22 cellular contexts compared by ENCODE assay signal in genomic region chr1:160186734-160187133, GRCh38. TPM values are rescaled to one million over a fixed set of nuclear protein-coding genes. Genes with fewer than 3 reads are reported as not detected.
DNase-seq lines count a peak whose midpoint lies in the region; ATAC-seq, FAIRE-seq and TF ChIP-seq lines count a peak whose summit lies in the region.
"Had no signal": no experiment of that assay in that cellular context is flagged by ENCODE, and none has a peak within 500 bp of the region (broad histone marks: within the 10 kb centered on the region; RNA-seq: fewer than 3 reads in every experiment).

No MANE protein-coding gene starts in this region.

- no peaks in the 10 kb centered on the region for H3K79me2 ChIP-seq in HepG2 (ENCODE audit: insufficient read depth, low read length)

- no peak overlapping the region for H2AFZ ChIP-seq in HepG2 (ENCODE audit: low read length)
- H2AFZ ChIP-seq: GM23338 had no signal

- no peaks in the 10 kb centered on the region for H3K9me3 ChIP-seq in HepG2 (ENCODE audit: low read length)
- no peaks in the 10 kb centered on the region for H3K9me3 ChIP-seq in right lobe of liver
- H3K9me3 ChIP-seq in WERI-Rb-1 (ENCODE audit: severe bottlenecking) = no peaks in the 10 kb centered on the region
- no peaks in the 10 kb centered on the region for H3K9me3 ChIP-seq in skeletal muscle tissue (ENCODE audit: control insufficient read depth in 3 of 3, low read length in 3 of 3)
- H3K9me3 ChIP-seq in transverse colon = no peaks in the 10 kb centered on the region
- H3K9me3 ChIP-seq: A549, Caco-2 had no signal

- no peak overlapping the region for H3K27ac ChIP-seq in HepG2 (ENCODE audit: extremely low read length, insufficient read depth, low read length)
- no peak overlapping the region for H3K27ac ChIP-seq in right lobe of liver
- H3K27ac ChIP-seq in WERI-Rb-1 = peak overlapping the region; percentile 29; the same call in 1 of the 2 replicates
- H3K27ac ChIP-seq in skeletal muscle tissue (ENCODE audit: low read depth, low read length) = peak overlapping the region; percentile 96
- no peak overlapping the region for H3K27ac ChIP-seq in transverse colon
- H3K27ac ChIP-seq: 22Rv1, A549, C4-2B had no signal

- 84% methylated on average over 2 of the region's 2 CpGs for whole genome bisulfite sequencing in HepG2 (ENCODE audit: low lambda C conversion rate)
- WGBS in right lobe of liver (ENCODE audit: insufficient coverage, low coverage, low lambda C conversion rate, missing lambda C conversion rate) = 65% methylated on average over 2 of the region's 2 CpGs
- WGBS in transverse colon (ENCODE audit: low coverage in 1 of 2), 2 donors = 63% methylated on average over 2 of the region's 2 CpGs; no CpG with 5 or more reads in 1 of the 2 donors

- no peak overlapping the region for H3K9ac ChIP-seq in HepG2 (ENCODE audit: insufficient read depth, low read depth, low read length)
- H3K9ac ChIP-seq in skeletal muscle tissue (ENCODE audit: low read depth in 1 of 3, low read length in 3 of 3) = no peak overlapping the region

- H3K36me3 ChIP-seq in HepG2 (replicated peaks in 1 of 2; ENCODE audit: control insufficient read depth in 1 of 2, insufficient read depth in 2 of 2, low read length in 2 of 2) = no peaks in the 10 kb centered on the region
- H3K36me3 ChIP-seq in right lobe of liver = no peaks in the 10 kb centered on the region
- H3K36me3 ChIP-seq in WERI-Rb-1 = no peaks in the 10 kb centered on the region
- peaks cover 0 to 8% (median 4%) of the 10 kb centered on the region in 3 donors for H3K36me3 ChIP-seq in skeletal muscle tissue (ENCODE audit: control insufficient read depth in 3 of 3, insufficient read depth in 3 of 3, low read length in 3 of 3)
- no peaks in the 10 kb centered on the region for H3K36me3 ChIP-seq in transverse colon

- no peak for TF ChIP-seq EP300 in HepG2 (IDR thresholded peaks at IDR 0.05; ENCODE audit: low read depth in 2 of 2, low read length in 2 of 2)
- TF ChIP-seq EP300 in HepG2 (CRISPR knock-in tag; IDR thresholded peaks at IDR 0.05; ENCODE audit: borderline replicate concordance) = no peak
- no peak for TF ChIP-seq EP300 in transverse colon (IDR thresholded peaks at IDR 0.05; ENCODE audit: low read depth)

- DNase-seq in HepG2 (ENCODE audit: low spot score) (no peak), right lobe of liver (no peak), WERI-Rb-1 (peak; percentile 81), left kidney (ENCODE audit: low read depth, low spot score) (peak; percentile 61), nucleus accumbens (lab: John Stamatoyannopoulos, UW) (no peak), transverse colon (no peak)
- DNase-seq: AML-193; Caco-2; CD4-positive, alpha-beta T cell; H7 had no signal

- FAIRE-seq in HepG2 (lab: Jason Lieb, UNC) = no peak
- FAIRE-seq: A549, D721Med, G401.6, GM12891, HTR-8/SVneo had no signal

- no peak overlapping the region; the same call in 1 of the 2 replicates for H3K4me2 ChIP-seq in HepG2 (ENCODE audit: low read depth, low read length)
- H3K4me2 ChIP-seq: A549, GM23338 had no signal

- no TSS peak for BruUV-seq in HepG2 (replicated peaks; lab: Mats Ljungman, UMichigan)

- H3K4me3 ChIP-seq in HepG2 (replicated peaks in 1 of 3; ENCODE audit: insufficient read depth in 1 of 3, low read depth in 2 of 3, low read length in 3 of 3) = no peak overlapping the region
- no peak overlapping the region for H3K4me3 ChIP-seq in right lobe of liver
- no peak overlapping the region for H3K4me3 ChIP-seq in WERI-Rb-1 (ENCODE audit: low read depth, low read length)
- H3K4me3 ChIP-seq in skeletal muscle tissue (ENCODE audit: low read length in 3 of 3) = no peak overlapping the region
- H3K4me3 ChIP-seq in transverse colon = no peak overlapping the region
- H3K4me3 ChIP-seq: A549, GM23338 had no signal

- POLR2A ChIA-PET in HepG2 (lab: Yijun Ruan, JAX) = no interaction called here

- CTCF ChIA-PET in HepG2 (lab: Yijun Ruan, JAX; ENCODE audit: low intra/inter-chr PET ratio, low total read pairs) = no interaction called here

- in situ Hi-C loops in HepG2 (cut with HindIII; ENCODE audit: extremely low pct_ligation_motif_present, low pct_unique_long_range_greater_than_20kb) (no loop called here), transverse colon (cut with MboI; ENCODE audit: low pct_ligation_motif_present in 1 of 4, low pct_unique_long_range_greater_than_20kb in 1 of 4, low sequenced_read_pairs in 3 of 4) (loop anchor here in 1 of 4 donors (25.0 kb wide), 1 partner anchor 101 kb away; the partner anchor contains the start of gene PEX19)

- H3K27me3 ChIP-seq in HepG2 (ENCODE audit: control insufficient read depth in 1 of 2, insufficient read depth in 2 of 2, low read length in 2 of 2) (peaks cover 1 to 20% of the 10 kb centered on the region in 2 experiments; a peak in 3 of 5 replicates), right lobe of liver (no peaks in the 10 kb centered on the region), WERI-Rb-1 (ENCODE audit: insufficient read depth, low read depth, severe bottlenecking) (no peaks in the 10 kb centered on the region), skeletal muscle tissue (ENCODE audit: control insufficient read depth in 3 of 3, insufficient read depth in 3 of 3, low read length in 3 of 3) (no peaks in the 10 kb centered on the region), transverse colon (no peaks in the 10 kb centered on the region)

- no peaks in the 10 kb centered on the region for H4K20me1 ChIP-seq in HepG2 (ENCODE audit: insufficient read depth, low read length)

- no peak for TF ChIP-seq POLR2A in HepG2 (IDR thresholded peaks at IDR 0.05; ENCODE audit: insufficient read depth in 1 of 2, low read depth in 2 of 2, low read length in 2 of 2)
- TF ChIP-seq POLR2A in right lobe of liver (IDR thresholded peaks at IDR 0.05) = no peak
- no peak for TF ChIP-seq POLR2A in transverse colon (IDR thresholded peaks at IDR 0.05)

- ATAC-seq in HepG2 (peak; percentile 14; the same call in 2 of the 3 replicates), right lobe of liver (no peak)
- ATAC-seq in activated CD4-positive, CD25-positive, alpha-beta regulatory T cell treated with anti-CD3 and anti-CD28 coated beads, Interleukin-2, amount 50 U/mL, for 24 hours = no peak
- ATAC-seq: GM23338, HCT116 had no signal

- TF ChIP-seq RAD21 in HepG2 (CRISPR knock-in tag; IDR thresholded peaks at IDR 0.05) = no peak

- TF ChIP-seq CTCF in HepG2 (CRISPR knock-in tag; IDR thresholded peaks at IDR 0.05) (no peak), right lobe of liver (IDR thresholded peaks at IDR 0.05) (no peak), WERI-Rb-1 (IDR thresholded peaks at IDR 0.05; ENCODE audit: low read depth, low read length) (0 out of 2 replicates have a peak, but pooled peaks have one; percentile 6), transverse colon (IDR thresholded peaks at IDR 0.05) (no peak)

- intact Hi-C loops in HepG2 (cut with micrococcal nuclease; ENCODE audit: unreplicated experiment) = no loop called here
- intact Hi-C loops in right lobe of liver (cut with DNase I) = no loop called here
- intact Hi-C loops in transverse colon (cut with DNase I; ENCODE audit: low total_unique reads) = no loop called here

- H3K4me1 ChIP-seq in HepG2 (ENCODE audit: insufficient read depth, low read length) = peaks cover 9% of the 10 kb centered on the region
- no peaks in the 10 kb centered on the region for H3K4me1 ChIP-seq in right lobe of liver
- peaks cover 18 to 36% (median 31%) of the 10 kb centered on the region in 3 donors for H3K4me1 ChIP-seq in skeletal muscle tissue (ENCODE audit: control insufficient read depth in 3 of 3, insufficient read depth in 3 of 3, low read length in 3 of 3)
- H3K4me1 ChIP-seq in transverse colon = peaks cover 0 to 9% (median 5%) of the 10 kb centered on the region in 4 donors
- H3K4me1 ChIP-seq: Caco-2 had no signal

RNA-seq across cellular contexts. Expression of gene CASQ1, which starts 3.6 kb away (rescaled TPM):
- total RNA-seq in HepG2 (2016; rRNA removed; fragmentation: Illumina TruSeq; extraction: Trizol) (0.20 TPM in 2 replicates), right lobe of liver (under 1 TPM in 1 of 6 experiments, not detected in 5; 0.25 TPM), skeletal muscle tissue (616 TPM), transverse colon (under 1 TPM in 2 of 4 donors, not detected in 2; 0.55 to 0.95 TPM)
- not detected in 2 replicates for total RNA-seq in HepG2 (2016; cell fraction: cytosol; rRNA removed; fragmentation: Illumina TruSeq; extraction: Trizol; ENCODE audit: low read depth)
- 0.06 TPM in 1 of 2 replicates, not detected in the other for total RNA-seq in HepG2 (2016; cell fraction: insoluble cytoplasmic fraction; rRNA removed; fragmentation: Illumina TruSeq; extraction: Trizol)
- total RNA-seq in HepG2 (2016; cell fraction: membrane; rRNA removed; fragmentation: Illumina TruSeq; extraction: Trizol) = 0.19 TPM in 1 of 2 replicates, not detected in the other
- not detected in 2 replicates for total RNA-seq in HepG2 (2016; cell fraction: nucleus; rRNA removed; fragmentation: Illumina TruSeq; extraction: Trizol)
- polyA plus RNA-seq in HepG2 (2011; rRNA removed) = 0.09 TPM in 2 replicates
- polyA plus RNA-seq in HepG2 (2011; cell fraction: cytosol; rRNA removed) = 0.05 TPM in 1 of 2 replicates, not detected in the other
- not detected in 2 replicates for polyA plus RNA-seq in HepG2 (2011; cell fraction: nucleus; rRNA removed)
- 0.12 TPM in 1 of 2 replicates, not detected in the other for polyA plus RNA-seq in HepG2 (2012)
- polyA plus RNA-seq in HepG2 (2016; cell fraction: cytosol; fragmentation: Illumina TruSeq; extraction: Trizol; ENCODE audit: low read depth) = 0.09 and 0.17 TPM in 2 replicates
- 0.30 and 0.41 TPM in 2 replicates for polyA plus RNA-seq in HepG2 (2016; cell fraction: insoluble cytoplasmic fraction; fragmentation: Illumina TruSeq; extraction: Trizol; ENCODE audit: low read depth)
- 0.21 and 0.30 TPM in 2 replicates for polyA plus RNA-seq in HepG2 (2016; cell fraction: membrane; fragmentation: Illumina TruSeq; extraction: Trizol; ENCODE audit: low read depth)
- polyA plus RNA-seq in HepG2 (2016; cell fraction: nucleus; fragmentation: Illumina TruSeq; extraction: Trizol; ENCODE audit: insufficient read depth, low read depth) = not detected in 2 replicates
- not detected in 2 replicates for polyA minus RNA-seq in HepG2 (2011; rRNA and poly(A)+ RNA removed; ENCODE audit: low replicate concordance)
- polyA minus RNA-seq in HepG2 (2011; cell fraction: cytosol; rRNA and poly(A)+ RNA removed) = not detected in 2 replicates
- not detected in 2 replicates for polyA minus RNA-seq in HepG2 (2011; cell fraction: nucleus; rRNA and poly(A)+ RNA removed)
- total RNA-seq: Caco-2; CD4-positive, alpha-beta T cell had no signal

RNA-seq across cellular contexts. Expression of gene PEA15, which starts 18.4 kb away (rescaled TPM):
- total RNA-seq in HepG2 (2016; rRNA removed; fragmentation: Illumina TruSeq; extraction: Trizol) (12.1 and 15.8 TPM in 2 replicates), right lobe of liver (10 to 100 TPM; 11.5 to 45.7 (median 18.0) TPM), skeletal muscle tissue (26.1 TPM), transverse colon (10 to 100 TPM; 25.8 to 92.5 (median 27.3) TPM)
- total RNA-seq in HepG2 (2016; cell fraction: cytosol; rRNA removed; fragmentation: Illumina TruSeq; extraction: Trizol; ENCODE audit: low read depth) = 5.3 and 6.2 TPM in 2 replicates
- total RNA-seq in HepG2 (2016; cell fraction: insoluble cytoplasmic fraction; rRNA removed; fragmentation: Illumina TruSeq; extraction: Trizol) = 13.1 and 13.5 TPM in 2 replicates
- 19.6 and 23.0 TPM in 2 replicates for total RNA-seq in HepG2 (2016; cell fraction: membrane; rRNA removed; fragmentation: Illumina TruSeq; extraction: Trizol)
- 6.0 and 6.1 TPM in 2 replicates for total RNA-seq in HepG2 (2016; cell fraction: nucleus; rRNA removed; fragmentation: Illumina TruSeq; extraction: Trizol)
- 35.2 and 40.4 TPM in 2 replicates for polyA plus RNA-seq in HepG2 (2011; rRNA removed)
- polyA plus RNA-seq in HepG2 (2011; cell fraction: cytosol; rRNA removed) = 28.3 and 34.3 TPM in 2 replicates
- polyA plus RNA-seq in HepG2 (2011; cell fraction: nucleus; rRNA removed) = 14.9 and 20.5 TPM in 2 replicates
- 13.8 and 25.9 TPM in 2 replicates for polyA plus RNA-seq in HepG2 (2012)
- polyA plus RNA-seq in HepG2 (2016; cell fraction: cytosol; fragmentation: Illumina TruSeq; extraction: Trizol; ENCODE audit: low read depth) = 23.0 and 24.9 TPM in 2 replicates
- polyA plus RNA-seq in HepG2 (2016; cell fraction: insoluble cytoplasmic fraction; fragmentation: Illumina TruSeq; extraction: Trizol; ENCODE audit: low read depth) = 40.5 and 45.7 TPM in 2 replicates
- 43.4 and 51.8 TPM in 2 replicates for polyA plus RNA-seq in HepG2 (2016; cell fraction: membrane; fragmentation: Illumina TruSeq; extraction: Trizol; ENCODE audit: low read depth)
- polyA plus RNA-seq in HepG2 (2016; cell fraction: nucleus; fragmentation: Illumina TruSeq; extraction: Trizol; ENCODE audit: insufficient read depth, low read depth) = 23.2 and 27.2 TPM in 2 replicates
- 14.7 and 92.5 TPM in 2 replicates for polyA minus RNA-seq in HepG2 (2011; rRNA and poly(A)+ RNA removed; ENCODE audit: low replicate concordance)
- polyA minus RNA-seq in HepG2 (2011; cell fraction: cytosol; rRNA and poly(A)+ RNA removed) = 11.5 TPM in 2 replicates
- polyA minus RNA-seq in HepG2 (2011; cell fraction: nucleus; rRNA and poly(A)+ RNA removed) = 3.0 and 7.3 TPM in 2 replicates

RNA-seq across cellular contexts. Expression of gene ATP1A4, which starts 35.3 kb away (rescaled TPM):
- not detected in 2 replicates for total RNA-seq in HepG2 (2016; rRNA removed; fragmentation: Illumina TruSeq; extraction: Trizol)
- total RNA-seq in HepG2 (2016; cell fraction: cytosol; rRNA removed; fragmentation: Illumina TruSeq; extraction: Trizol; ENCODE audit: low read depth) = not detected in 2 replicates
- not detected in 2 replicates for total RNA-seq in HepG2 (2016; cell fraction: insoluble cytoplasmic fraction; rRNA removed; fragmentation: Illumina TruSeq; extraction: Trizol)
- total RNA-seq in HepG2 (2016; cell fraction: membrane; rRNA removed; fragmentation: Illumina TruSeq; extraction: Trizol) = not detected in 2 replicates
- not detected in 2 replicates for total RNA-seq in HepG2 (2016; cell fraction: nucleus; rRNA removed; fragmentation: Illumina TruSeq; extraction: Trizol)
- polyA plus RNA-seq in HepG2 (2011; rRNA removed) = not detected in 2 replicates
- not detected in 2 replicates for polyA plus RNA-seq in HepG2 (2011; cell fraction: cytosol; rRNA removed)
- not detected in 2 replicates for polyA plus RNA-seq in HepG2 (2011; cell fraction: nucleus; rRNA removed)
- not detected in 2 replicates for polyA plus RNA-seq in HepG2 (2012)
- not detected in 2 replicates for polyA plus RNA-seq in HepG2 (2016; cell fraction: cytosol; fragmentation: Illumina TruSeq; extraction: Trizol; ENCODE audit: low read depth)
- polyA plus RNA-seq in HepG2 (2016; cell fraction: insoluble cytoplasmic fraction; fragmentation: Illumina TruSeq; extraction: Trizol; ENCODE audit: low read depth) = not detected in 2 replicates
- polyA plus RNA-seq in HepG2 (2016; cell fraction: membrane; fragmentation: Illumina TruSeq; extraction: Trizol; ENCODE audit: low read depth) = not detected in 2 replicates
- polyA plus RNA-seq in HepG2 (2016; cell fraction: nucleus; fragmentation: Illumina TruSeq; extraction: Trizol; ENCODE audit: insufficient read depth, low read depth) = not detected in 2 replicates
- polyA minus RNA-seq in HepG2 (2011; rRNA and poly(A)+ RNA removed; ENCODE audit: low replicate concordance) = not detected in 2 replicates
- polyA minus RNA-seq in HepG2 (2011; cell fraction: cytosol; rRNA and poly(A)+ RNA removed) = not detected in 2 replicates
- polyA minus RNA-seq in HepG2 (2011; cell fraction: nucleus; rRNA and poly(A)+ RNA removed) = not detected in 2 replicates
- total RNA-seq in right lobe of liver = not detected
- under 0.01 TPM for total RNA-seq in skeletal muscle tissue
- under 1 TPM in 1 of 4 donors, not detected in 3; 0.20 TPM for total RNA-seq in transverse colon
- total RNA-seq: Caco-2 had no signal
- polyA plus RNA-seq: A549, BJ had no signal

Comparison
In these comparisons a context has a peak if more than half of its experiments do, and no peak if none do; other contexts are left out.
1. DNase-seq: peak in WERI-Rb-1 (single experiment) and left kidney (single experiment); none in HepG2 (single experiment), right lobe of liver (0 of 3), nucleus accumbens (0 of 56) and transverse colon (single experiment).
2. H3K27ac ChIP-seq: peak in WERI-Rb-1 (single experiment) and skeletal muscle tissue (single experiment); none in HepG2 (single experiment), right lobe of liver (0 of 3) and transverse colon (0 of 4).
3. RNA of gene CASQ1, which starts 3.6 kb away (total RNA-seq): 616 TPM in skeletal muscle tissue (single experiment); 0.55 to 0.95 TPM in transverse colon, 0.06 to 0.20 TPM in HepG2 and 0.25 TPM in right lobe of liver; every median in the first group is over 100 times any median in the second.